Comparison of ENCODE assay signal across 13 cellular contexts in the genomic region with DNA sequence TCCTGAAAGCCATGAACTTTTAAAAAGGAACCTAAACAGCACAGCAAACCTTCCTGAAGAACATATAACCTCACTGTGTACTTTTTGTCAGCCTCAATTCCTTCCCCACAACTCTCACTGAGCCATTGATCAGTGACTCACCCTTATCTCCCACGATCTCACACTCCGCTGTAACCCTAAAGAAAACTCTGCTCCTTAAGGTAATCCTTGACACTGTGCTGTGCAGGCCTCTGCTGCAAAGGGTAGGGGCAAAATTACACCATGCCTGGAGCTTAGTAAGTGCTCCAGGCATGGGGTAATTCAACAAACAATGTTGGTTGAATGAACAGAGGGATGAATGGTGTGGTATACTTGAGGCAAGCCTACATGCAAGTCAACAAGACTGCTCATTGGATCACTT.
DNase-seq lines count a peak whose midpoint lies in the region; ATAC-seq and TF ChIP-seq lines count a peak whose summit lies in the region.
"Had no signal": no experiment of that assay in that cellular context is flagged by ENCODE, and none has a peak within 500 bp of the region (broad histone marks: within the 10 kb centered on the region; RNA-seq: fewer than 3 reads in every experiment).

No MANE protein-coding gene starts in this region.

- H3K9me3 Mint-ChIP-seq in activated T-cell treated with anti-CD3 and anti-CD28 coated beads, Interleukin-2, amount 50 U/mL, for 72 hours, result no peaks in the 10 kb centered on the region
- no peaks in the 10 kb centered on the region for H3K9me3 Mint-ChIP-seq in mesothelial cell of epicardium
- H3K9me3 Mint-ChIP-seq: activated B cell treated with CpG ODN at 0.5 μM for 24 hours; CD8-positive, alpha-beta T cell had no signal

- no peaks in the 10 kb centered on the region for H3K27me3 Mint-ChIP-seq in activated T-cell treated with anti-CD3 and anti-CD28 coated beads, Interleukin-2, amount 50 U/mL, for 72 hours (ENCODE audit: low read depth)
- H3K27me3 Mint-ChIP-seq in mesothelial cell of epicardium (ENCODE audit: low read depth), result no peaks in the 10 kb centered on the region
- H3K27me3 Mint-ChIP-seq: activated B cell treated with CpG ODN at 0.5 μM for 24 hours had no signal

- ATAC-seq in activated T-cell treated with anti-CD3 and anti-CD28 coated beads, Interleukin-2, amount 50 U/mL, for 72 hours (replicated peaks in 1 of 2), result peak; percentile 94 to 98
- ATAC-seq in GM21786 (IDR thresholded peaks at IDR 0.05; ENCODE audit: unreplicated experiment), result no peak
- ATAC-seq: CD8-positive, alpha-beta T cell had no signal

- no peak for TF ChIP-seq CTCF in mesothelial cell of epicardium (IDR thresholded peaks at IDR 0.05; ENCODE audit: unreplicated experiment)

- H3K36me3 Mint-ChIP-seq in activated T-cell treated with anti-CD3 and anti-CD28 coated beads, Interleukin-2, amount 50 U/mL, for 72 hours (ENCODE audit: insufficient read depth in 2 of 2), result no peaks in the 10 kb centered on the region
- H3K36me3 Mint-ChIP-seq in mesothelial cell of epicardium, result no peaks in the 10 kb centered on the region
- H3K36me3 Mint-ChIP-seq: CD8-positive, alpha-beta T cell had no signal

- H3K4me3 Mint-ChIP-seq in activated T-cell treated with anti-CD3 and anti-CD28 coated beads, Interleukin-2, amount 50 U/mL, for 72 hours, result peak overlapping the region in 1 of 2 donors; percentile 48
- H3K4me3 Mint-ChIP-seq in mesothelial cell of epicardium, result no peak overlapping the region
- H3K4me3 Mint-ChIP-seq: activated B cell treated with CpG ODN at 0.5 μM for 24 hours; CD8-positive, alpha-beta T cell had no signal

- DNase-seq in ELR (ENCODE audit: low read depth) (peak; percentile 54), HT1080 (ENCODE audit: low read depth) (peak; percentile 34), mesothelial cell of epicardium (ENCODE audit: low spot score in 2 of 2, unreplicated experiment in 2 of 2) (no peak), hepatic stellate cell (ENCODE audit: low spot score) (no peak), NCI-H2171 (lab: John Stamatoyannopoulos, UW) (no peak)
- peak; percentile 8 to 32 for DNase-seq in activated T-cell treated with anti-CD3 and anti-CD28 coated beads, Interleukin-2, amount 50 U/mL, for 72 hours
- DNase-seq: activated B cell treated with CpG ODN at 0.5 μM for 24 hours; CD8-positive, alpha-beta T cell; glutamatergic neuron; NCI-H1417 treated with DMSO at 0.1 percent for 48 hours; NCI-H526 treated with DMSO at 0.1 percent for 48 hours had no signal

- no peak overlapping the region for H3K27ac Mint-ChIP-seq in activated T-cell treated with anti-CD3 and anti-CD28 coated beads, Interleukin-2, amount 50 U/mL, for 72 hours
- peak overlapping the region; percentile 44 for H3K27ac Mint-ChIP-seq in mesothelial cell of epicardium
- H3K27ac Mint-ChIP-seq: activated B cell treated with CpG ODN at 0.5 μM for 24 hours; CD8-positive, alpha-beta T cell; progenitor cell of endocrine pancreas had no signal

- H3K4me1 Mint-ChIP-seq in activated T-cell treated with anti-CD3 and anti-CD28 coated beads, Interleukin-2, amount 50 U/mL, for 72 hours (ENCODE audit: low read depth), result peaks cover 50% of the 10 kb centered on the region
- H3K4me1 Mint-ChIP-seq in mesothelial cell of epicardium, result peaks cover 52% of the 10 kb centered on the region
- H3K4me1 Mint-ChIP-seq: activated B cell treated with CpG ODN at 0.5 μM for 24 hours had no signal

Comparison
In these comparisons a context has a peak if more than half of its experiments do, and no peak if none do; other contexts are left out.
1. DNase-seq: peak in ELR (single experiment), HT1080 (single experiment) and activated T-cell treated with anti-CD3 and anti-CD28 coated beads, Interleukin-2, amount 50 U/mL, for 72 hours (2 of 2); none in mesothelial cell of epicardium (0 of 2), hepatic stellate cell (single experiment) and NCI-H2171 (single experiment).